Comparison of ENCODE assay signal across 33 cellular contexts in genomic region chr12:83763425-83763824, GRCh38.
DNase-seq lines count a peak whose midpoint lies in the region; ATAC-seq, FAIRE-seq and TF ChIP-seq lines count a peak whose summit lies in the region.
"Had no signal": no experiment of that assay in that cellular context is flagged by ENCODE, and none has a peak within 500 bp of the region (broad histone marks: within the 10 kb centered on the region; RNA-seq: fewer than 3 reads in every experiment).

No MANE protein-coding gene starts in this region.

- H3K36me3 ChIP-seq in breast epithelium (no peaks in the 10 kb centered on the region), mammary epithelial cell (ENCODE audit: insufficient read depth, low read length) (no peaks in the 10 kb centered on the region), hepatocyte (replicated peaks; ENCODE audit: insufficient read depth, low read depth) (no peaks in the 10 kb centered on the region), kidney (ENCODE audit: control insufficient read depth in 1 of 2, insufficient read depth in 2 of 2, low read length in 2 of 2) (no peaks in the 10 kb centered on the region)
- H3K36me3 ChIP-seq: heart left ventricle, transverse colon had no signal

- DNase-seq in MCF 10A (ENCODE audit: unreplicated experiment): peak; percentile 12
- no peak for DNase-seq in breast epithelium (ENCODE audit: low spot score in 2 of 2)
- peak; percentile 78 for DNase-seq in mammary epithelial cell
- peak; percentile 40 for DNase-seq in hepatocyte (ENCODE audit: low spot score)
- DNase-seq in WTC11 (ENCODE audit: low spot score): no peak
- DNase-seq in kidney: no peak
- no peak for DNase-seq in activated CD4-positive, CD25-positive, alpha-beta regulatory T cell treated with anti-CD3 and anti-CD28 coated beads, Interleukin-2, amount 50 U/mL, for 72 hours
- DNase-seq: activated CD4-positive, alpha-beta memory T cell treated with anti-CD3 and anti-CD28 coated beads, Interleukin-2, amount 10 ng/mL, durations not matched to agents 7 days and 5 days; activated CD8-positive, alpha-beta memory T cell treated with anti-CD3 and anti-CD28 coated beads, Interleukin-2, amount 50 U/mL, for 4 hours; activated naive CD4-positive, alpha-beta T cell treated with Interleukin-2 at 50 U/mL for 16 hours; cerebellar nuclear complex; COR-L47; DMS79; foreskin fibroblast; GDM1; HCEC 1CT; heart left ventricle; mucosa of descending colon; NCI-H1436; NCI-H2081; NCI-H82; T-helper 17 cell; transverse colon had no signal

- H3K4me2 ChIP-seq in mammary epithelial cell (ENCODE audit: insufficient read depth, low read depth, low read length): no peak overlapping the region
- H3K4me2 ChIP-seq in hepatocyte: peak overlapping the region; percentile 7

- H3K4me1 Mint-ChIP-seq in MCF 10A (ENCODE audit: insufficient read depth, unreplicated experiment) (peaks cover 14% of the 10 kb centered on the region), WTC11 (no peaks in the 10 kb centered on the region)
- H3K4me1 Mint-ChIP-seq: activated CD4-positive, alpha-beta memory T cell treated with anti-CD3 and anti-CD28 coated beads, Interleukin-2, amount 10 ng/mL, durations not matched to agents 7 days and 5 days; stimulated activated effector memory CD8-positive, alpha-beta T cell treated with anti-CD3 and anti-CD28 coated beads, Interleukin-12 subunit alpha, Interleukin-12 subunit beta, amount 100 ng/mL, for 72 hours; T-helper 17 cell had no signal

- POLR2A ChIA-PET in MCF 10A (lab: Yijun Ruan, JAX): no interaction called here
- POLR2A ChIA-PET in WTC11 (lab: Charles Lee): no interaction called here

- H2AFZ ChIP-seq in mammary epithelial cell (ENCODE audit: low read depth, low read length) (peak overlapping the region; percentile 14), hepatocyte (no peak overlapping the region)

- no peak for TF ChIP-seq POLR2A in breast epithelium (IDR thresholded peaks at IDR 0.05)

- H3K27me3 Mint-ChIP-seq in MCF 10A (ENCODE audit: insufficient read depth, unreplicated experiment): no peaks in the 10 kb centered on the region
- no peaks in the 10 kb centered on the region for H3K27me3 Mint-ChIP-seq in WTC11 (ENCODE audit: low read depth)
- H3K27me3 Mint-ChIP-seq: activated CD4-positive, alpha-beta memory T cell treated with anti-CD3 and anti-CD28 coated beads, Interleukin-2, amount 10 ng/mL, durations not matched to agents 7 days and 5 days; natural killer cell treated with Interleukin-12 subunit alpha and Interleukin-12 subunit beta and Interleukin-15 and Interleukin-18, amount 100 ng/mL, for 72 hours; T-helper 17 cell had no signal

- CTCF ChIA-PET in MCF 10A (lab: Yijun Ruan, JAX) (interaction anchor here (1.7 kb wide), 1 partner anchor 1078 kb away, joined by 4 read pairs; no protein-coding TSS in a partner anchor), mammary epithelial cell (lab: Charles Lee; ENCODE audit: low non-redundant PET) (no interaction called here), WTC11 (lab: Charles Lee) (no interaction called here)

- no peak overlapping the region for H3K27ac ChIP-seq in breast epithelium
- H3K27ac ChIP-seq in mammary epithelial cell (ENCODE audit: insufficient read depth, low read depth, low read length): no peak overlapping the region
- H3K27ac ChIP-seq in hepatocyte: no peak overlapping the region
- H3K27ac ChIP-seq in kidney (ENCODE audit: low read depth in 2 of 2, low read length in 2 of 2): no peak overlapping the region
- H3K27ac ChIP-seq: 22Rv1, C4-2B, heart left ventricle, HL-60, SK-N-MC, transverse colon had no signal

- no TSS peak for BruUV-seq in MCF 10A (replicated peaks; lab: Mats Ljungman, UMichigan)
- BruUV-seq in mammary epithelial cell (replicated peaks; lab: Mats Ljungman, UMichigan): no TSS peak

- H3K79me2 ChIP-seq in mammary epithelial cell (ENCODE audit: insufficient read depth, low read length) (no peaks in the 10 kb centered on the region), hepatocyte (no peaks in the 10 kb centered on the region)

- no peak for FAIRE-seq in kidney (lab: Jason Lieb, UNC)
- FAIRE-seq: endothelial cell of umbilical vein, HepG2 had no signal

- WGBS in mammary epithelial cell (ENCODE audit: low coverage, missing lambda C conversion rate): 40% methylated on average over 5 of the region's 6 CpGs
- 60% methylated on average over 6 of the region's 6 CpGs for WGBS in hepatocyte (ENCODE audit: low lambda C conversion rate, missing lambda C conversion rate)

- no peak overlapping the region for H3K9ac ChIP-seq in mammary epithelial cell (ENCODE audit: insufficient read depth, low read length)
- no peak overlapping the region for H3K9ac ChIP-seq in kidney (ENCODE audit: low read length in 2 of 2)

- H3K9me3 ChIP-seq in breast epithelium (peaks cover 0 to 7% of the 10 kb centered on the region in 2 donors), mammary epithelial cell (replicated peaks; ENCODE audit: insufficient read depth, low read length) (no peaks in the 10 kb centered on the region), hepatocyte (ENCODE audit: low read depth) (no peaks in the 10 kb centered on the region), kidney (ENCODE audit: control insufficient read depth in 1 of 2, low read length in 2 of 2) (peaks cover 0 to 3% of the 10 kb centered on the region in 2 donors)
- H3K9me3 ChIP-seq: transverse colon had no signal

- ATAC-seq in HG02759 (IDR thresholded peaks at IDR 0.05; ENCODE audit: unreplicated experiment): no peak
- no peak for ATAC-seq in WTC11
- ATAC-seq: heart left ventricle; HepG2; mucosa of descending colon; natural killer cell treated with Interleukin-12 subunit alpha and Interleukin-12 subunit beta and Interleukin-15 and Interleukin-18, amount 100 ng/mL, for 72 hours; stimulated activated effector memory CD8-positive, alpha-beta T cell treated with anti-CD3 and anti-CD28 coated beads, Interleukin-12 subunit alpha, Interleukin-12 subunit beta, amount 100 ng/mL, for 72 hours; T-helper 17 cell had no signal

- H4K20me1 ChIP-seq in mammary epithelial cell (ENCODE audit: insufficient read depth, low read length): no peaks in the 10 kb centered on the region
- no peaks in the 10 kb centered on the region for H4K20me1 ChIP-seq in hepatocyte (ENCODE audit: insufficient read depth, poor library complexity, severe bottlenecking)

- in situ Hi-C loops in mammary epithelial cell (cut with MboI; ENCODE audit: low sequenced_read_pairs in 2 of 2): no loop called here

- H3K27ac Mint-ChIP-seq in MCF 10A (ENCODE audit: low read depth, unreplicated experiment) (peak overlapping the region; percentile 7), WTC11 (no peak overlapping the region)
- H3K27ac Mint-ChIP-seq: activated CD4-positive, alpha-beta memory T cell treated with anti-CD3 and anti-CD28 coated beads, Interleukin-2, amount 10 ng/mL, durations not matched to agents 7 days and 5 days; natural killer cell treated with Interleukin-12 subunit alpha and Interleukin-12 subunit beta and Interleukin-15 and Interleukin-18, amount 100 ng/mL, for 72 hours; stimulated activated effector memory CD8-positive, alpha-beta T cell treated with anti-CD3 and anti-CD28 coated beads, Interleukin-12 subunit alpha, Interleukin-12 subunit beta, amount 100 ng/mL, for 72 hours; T-helper 17 cell had no signal

- no peaks in the 10 kb centered on the region for H3K9me3 Mint-ChIP-seq in MCF 10A (ENCODE audit: unreplicated experiment)
- peaks cover 31% of the 10 kb centered on the region for H3K9me3 Mint-ChIP-seq in WTC11
- H3K9me3 Mint-ChIP-seq: activated CD4-positive, alpha-beta memory T cell treated with anti-CD3 and anti-CD28 coated beads, Interleukin-2, amount 10 ng/mL, durations not matched to agents 7 days and 5 days had no signal

- H3K27me3 ChIP-seq in breast epithelium (no peaks in the 10 kb centered on the region), mammary epithelial cell (ENCODE audit: insufficient read depth, low read length) (no peaks in the 10 kb centered on the region), hepatocyte (no peaks in the 10 kb centered on the region)
- H3K27me3 ChIP-seq: heart left ventricle, transverse colon had no signal

- H3K4me3 ChIP-seq in breast epithelium (no peak overlapping the region), mammary epithelial cell (replicated peaks in 1 of 3; ENCODE audit: insufficient read depth in 1 of 3, low read depth in 2 of 3, low read length in 3 of 3) (no peak overlapping the region), hepatocyte (no peak overlapping the region), kidney (ENCODE audit: low read length in 2 of 2) (no peak overlapping the region)
- H3K4me3 ChIP-seq: heart left ventricle, lung, mucosa of descending colon, SK-N-MC, transverse colon had no signal

- intact Hi-C loops in MCF 10A (cut with micrococcal nuclease) (no loop called here), breast epithelium (cut with DNase I; ENCODE audit: low total_unique reads) (no loop called here), mammary epithelial cell (cut with micrococcal nuclease) (no loop called here), kidney (cut with DNase I) (no loop called here)

- TF ChIP-seq CTCF in MCF 10A (IDR thresholded peaks at IDR 0.05; ENCODE audit: unreplicated experiment): no peak
- no peak for TF ChIP-seq CTCF in breast epithelium (IDR thresholded peaks at IDR 0.05)
- TF ChIP-seq CTCF in mammary epithelial cell (conservative IDR thresholded peaks at IDR 0.05 in 1 of 2, IDR thresholded peaks at IDR 0.05 in 1 of 2; ENCODE audit: extremely low read depth in 1 of 2, insufficient read depth in 1 of 2, low read depth in 1 of 2, low read length in 2 of 2): no peak
- TF ChIP-seq CTCF in hepatocyte (IDR thresholded peaks at IDR 0.05; ENCODE audit: poor library complexity): no peak
- TF ChIP-seq CTCF in WTC11 (IDR thresholded peaks at IDR 0.05): no peak
- no peak for TF ChIP-seq CTCF in kidney (IDR thresholded peaks at IDR 0.05; ENCODE audit: borderline replicate concordance, extremely low read depth, insufficient read depth)

- H3K36me3 Mint-ChIP-seq in MCF 10A (ENCODE audit: insufficient read depth, unreplicated experiment): no peaks in the 10 kb centered on the region
- H3K36me3 Mint-ChIP-seq in WTC11: 0 out of 2 replicates have a peak, but pooled peaks cover 4% of the 10 kb centered on the region
- H3K36me3 Mint-ChIP-seq: natural killer cell treated with Interleukin-12 subunit alpha and Interleukin-12 subunit beta and Interleukin-15 and Interleukin-18, amount 100 ng/mL, for 72 hours; stimulated activated effector memory CD8-positive, alpha-beta T cell treated with anti-CD3 and anti-CD28 coated beads, Interleukin-12 subunit alpha, Interleukin-12 subunit beta, amount 100 ng/mL, for 72 hours had no signal

- H3K4me1 ChIP-seq in breast epithelium (no peaks in the 10 kb centered on the region), mammary epithelial cell (ENCODE audit: insufficient read depth, low read length) (peaks cover 6% of the 10 kb centered on the region), hepatocyte (ENCODE audit: insufficient read depth) (no peaks in the 10 kb centered on the region), kidney (ENCODE audit: control insufficient read depth in 1 of 2, insufficient read depth in 1 of 2, low read depth in 1 of 2, low read length in 2 of 2) (peaks cover 0 to 2% of the 10 kb centered on the region in 2 donors)
- H3K4me1 ChIP-seq: heart left ventricle, transverse colon had no signal

- H3K4me3 Mint-ChIP-seq in MCF 10A (ENCODE audit: unreplicated experiment): no peak overlapping the region
- no peak overlapping the region for H3K4me3 Mint-ChIP-seq in WTC11
- H3K4me3 Mint-ChIP-seq: activated CD4-positive, alpha-beta memory T cell treated with anti-CD3 and anti-CD28 coated beads, Interleukin-2, amount 10 ng/mL, durations not matched to agents 7 days and 5 days; natural killer cell treated with Interleukin-12 subunit alpha and Interleukin-12 subunit beta and Interleukin-15 and Interleukin-18, amount 100 ng/mL, for 72 hours; stimulated activated effector memory CD8-positive, alpha-beta T cell treated with anti-CD3 and anti-CD28 coated beads, Interleukin-12 subunit alpha, Interleukin-12 subunit beta, amount 100 ng/mL, for 72 hours; T-helper 17 cell had no signal

- no peaks in the 10 kb centered on the region for H3K9me2 ChIP-seq in hepatocyte (replicated peaks; ENCODE audit: insufficient read depth)

- dilution Hi-C loops in mammary epithelial cell (cut with HindIII; ENCODE audit: low sequenced_read_pairs): no loop called here

Comparison
In these comparisons a context has a peak if more than half of its experiments do, and no peak if none do; other contexts are left out.
1. DNase-seq: peak in MCF 10A (single experiment), mammary epithelial cell (single experiment) and hepatocyte (single experiment); none in breast epithelium (0 of 2), WTC11 (single experiment), kidney (single experiment) and activated CD4-positive, CD25-positive, alpha-beta regulatory T cell treated with anti-CD3 and anti-CD28 coated beads, Interleukin-2, amount 50 U/mL, for 72 hours (single experiment).